ENCODE assay signal across 18 cellular contexts in the genomic region with DNA sequence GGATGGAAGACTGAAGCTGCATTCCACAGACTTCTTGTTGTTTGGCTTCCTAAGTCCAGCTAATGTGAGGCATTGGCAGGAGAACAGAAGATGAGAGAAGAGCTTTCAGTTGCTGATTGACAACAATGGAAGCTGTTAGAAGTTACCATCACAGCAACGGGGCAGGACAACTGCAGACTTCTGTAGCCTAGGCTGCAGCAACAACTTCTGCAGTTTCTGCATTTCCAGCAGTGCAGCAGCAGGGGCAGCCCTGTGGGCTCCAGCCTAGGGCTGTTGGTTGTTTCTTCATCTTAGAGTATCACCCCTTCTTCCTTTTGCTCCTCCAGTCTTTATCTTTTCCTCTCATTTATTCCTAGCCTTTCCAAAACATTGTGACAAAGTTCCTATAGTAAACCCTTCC.
DNase-seq lines count a peak whose midpoint lies in the region; ATAC-seq and TF ChIP-seq lines count a peak whose summit lies in the region.
"Had no signal": no experiment of that assay in that cellular context is flagged by ENCODE, and none has a peak within 500 bp of the region (broad histone marks: within the 10 kb centered on the region; RNA-seq: fewer than 3 reads in every experiment).

No MANE protein-coding gene starts in this region.

- no peak for TF ChIP-seq CTCF in WTC11 (IDR thresholded peaks at IDR 0.05)

- DNase-seq in DMS53 treated with DMSO at 0.1 percent for 48 hours (lab: John Stamatoyannopoulos, UW; ENCODE audit: unreplicated experiment) (peak; percentile 0), DMS53 (lab: John Stamatoyannopoulos, UW) (no peak), WTC11 (ENCODE audit: low spot score) (no peak), inferior parietal cortex (ENCODE audit: extremely low spot score) (peak; percentile 3), pons (ENCODE audit: low spot score) (peak; percentile 11), left ventricle myocardium superior (no peak)
- no peak for DNase-seq in activated naive CD4-positive, alpha-beta T cell treated with anti-CD3 and anti-CD28 coated beads for 36 hours
- DNase-seq: C1 segment of cervical spinal cord, DMS153, KG1, NCI-H1105, NCI-H1694 treated with DMSO at 0.1 percent for 48 hours, NCI-H446, NCI-H748 treated with DMSO at 0.1 percent for 48 hours, Peyer's patch, Right ventricle myocardium superior had no signal

- CTCF ChIA-PET in WTC11 (lab: Charles Lee), result no interaction called here
- CTCF ChIA-PET in activated naive CD4-positive, alpha-beta T cell treated with anti-CD3 and anti-CD28 coated beads for 36 hours (lab: Charles Lee), result interaction anchor here (2.2 kb wide), 1 partner anchor 15 kb away, joined by 6 read pairs; no protein-coding TSS in a partner anchor

- H3K27me3 Mint-ChIP-seq in WTC11 (ENCODE audit: low read depth), result no peaks in the 10 kb centered on the region
- H3K27me3 Mint-ChIP-seq in activated naive CD4-positive, alpha-beta T cell treated with anti-CD3 and anti-CD28 coated beads for 36 hours (ENCODE audit: low read depth), result peaks cover 3% of the 10 kb centered on the region

- peak; percentile 70 for ATAC-seq in WTC11
- no peak for ATAC-seq in left ventricle myocardium superior
- no peak for ATAC-seq in HG02623 (IDR thresholded peaks at IDR 0.05; ENCODE audit: unreplicated experiment)
- ATAC-seq: GM12878 had no signal

- no peak overlapping the region for H3K4me3 Mint-ChIP-seq in WTC11
- no peak overlapping the region for H3K4me3 Mint-ChIP-seq in activated naive CD4-positive, alpha-beta T cell treated with anti-CD3 and anti-CD28 coated beads for 36 hours

- H3K36me3 Mint-ChIP-seq in WTC11, result no peaks in the 10 kb centered on the region
- no peaks in the 10 kb centered on the region for H3K36me3 Mint-ChIP-seq in activated naive CD4-positive, alpha-beta T cell treated with anti-CD3 and anti-CD28 coated beads for 36 hours (ENCODE audit: low read depth)

- POLR2A ChIA-PET in WTC11 (lab: Charles Lee), result no interaction called here

- no peak overlapping the region for H3K27ac Mint-ChIP-seq in WTC11
- H3K27ac Mint-ChIP-seq in activated naive CD4-positive, alpha-beta T cell treated with anti-CD3 and anti-CD28 coated beads for 36 hours, result no peak overlapping the region

- intact Hi-C loops in left ventricle myocardium superior (cut with micrococcal nuclease), result no loop called here
- intact Hi-C loops in activated naive CD4-positive, alpha-beta T cell treated with anti-CD3 and anti-CD28 coated beads for 36 hours (cut with micrococcal nuclease), result loop anchor here (5.0 kb wide), 1 partner anchor 204 kb away; no protein-coding TSS in a partner anchor

- no peaks in the 10 kb centered on the region for H3K4me1 Mint-ChIP-seq in WTC11
- H3K4me1 Mint-ChIP-seq in activated naive CD4-positive, alpha-beta T cell treated with anti-CD3 and anti-CD28 coated beads for 36 hours (ENCODE audit: low read depth), result no peaks in the 10 kb centered on the region

- H3K9me3 Mint-ChIP-seq in WTC11, result peaks cover 5% of the 10 kb centered on the region
- no peaks in the 10 kb centered on the region for H3K9me3 Mint-ChIP-seq in activated naive CD4-positive, alpha-beta T cell treated with anti-CD3 and anti-CD28 coated beads for 36 hours

TF ChIP-seq in WTC11, 78 proteins besides CTCF, POLR2A, EP300 and RAD21 (continues in another document):
- TF ChIP-seq MYBL2 (CRISPR knock-in tag; IDR thresholded peaks at IDR 0.05) (no peak), ZNF532 (CRISPR knock-in tag; IDR thresholded peaks at IDR 0.05; ENCODE audit: borderline replicate concordance) (no peak), PRRX2 (CRISPR knock-in tag; IDR thresholded peaks at IDR 0.05) (no peak), ZNF317 (CRISPR knock-in tag; IDR thresholded peaks at IDR 0.05; ENCODE audit: borderline replicate concordance, low read depth) (no peak), SMAD4 (CRISPR knock-in tag; IDR thresholded peaks at IDR 0.05) (no peak), GTF2I (CRISPR knock-in tag; conservative IDR thresholded peaks at IDR 0.05) (no peak), FOXK1 (CRISPR knock-in tag; IDR thresholded peaks at IDR 0.05) (no peak), USF2 (CRISPR knock-in tag; IDR thresholded peaks at IDR 0.05) (no peak), ATF2 (CRISPR knock-in tag; IDR thresholded peaks at IDR 0.05; ENCODE audit: borderline replicate concordance, low read depth) (no peak), JAZF1 (CRISPR knock-in tag; IDR thresholded peaks at IDR 0.05) (no peak), ZNF138 (CRISPR knock-in tag; conservative IDR thresholded peaks at IDR 0.05) (no peak), RORB (CRISPR knock-in tag; IDR thresholded peaks at IDR 0.05) (no peak)
- TF ChIP-seq, protein P1, sequence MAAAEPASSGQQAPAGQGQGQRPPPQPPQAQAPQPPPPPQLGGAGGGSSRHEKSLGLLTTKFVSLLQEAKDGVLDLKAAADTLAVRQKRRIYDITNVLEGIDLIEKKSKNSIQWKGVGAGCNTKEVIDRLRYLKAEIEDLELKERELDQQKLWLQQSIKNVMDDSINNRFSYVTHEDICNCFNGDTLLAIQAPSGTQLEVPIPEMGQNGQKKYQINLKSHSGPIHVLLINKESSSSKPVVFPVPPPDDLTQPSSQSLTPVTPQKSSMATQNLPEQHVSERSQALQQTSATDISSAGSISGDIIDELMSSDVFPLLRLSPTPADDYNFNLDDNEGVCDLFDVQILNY (CRISPR knock-in tag; IDR thresholded peaks at IDR 0.05), result no peak
- TF ChIP-seq, protein P2, sequence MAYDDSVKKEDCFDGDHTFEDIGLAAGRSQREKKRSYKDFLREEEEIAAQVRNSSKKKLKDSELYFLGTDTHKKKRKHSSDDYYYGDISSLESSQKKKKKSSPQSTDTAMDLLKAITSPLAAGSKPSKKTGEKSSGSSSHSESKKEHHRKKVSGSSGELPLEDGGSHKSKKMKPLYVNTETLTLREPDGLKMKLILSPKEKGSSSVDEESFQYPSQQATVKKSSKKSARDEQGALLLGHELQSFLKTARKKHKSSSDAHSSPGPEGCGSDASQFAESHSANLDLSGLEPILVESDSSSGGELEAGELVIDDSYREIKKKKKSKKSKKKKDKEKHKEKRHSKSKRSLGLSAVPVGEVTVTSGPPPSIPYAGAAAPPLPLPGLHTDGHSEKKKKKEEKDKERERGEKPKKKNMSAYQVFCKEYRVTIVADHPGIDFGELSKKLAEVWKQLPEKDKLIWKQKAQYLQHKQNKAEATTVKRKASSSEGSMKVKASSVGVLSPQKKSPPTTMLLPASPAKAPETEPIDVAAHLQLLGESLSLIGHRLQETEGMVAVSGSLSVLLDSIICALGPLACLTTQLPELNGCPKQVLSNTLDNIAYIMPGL (CRISPR knock-in tag; IDR thresholded peaks at IDR 0.05), result no peak

Comparison
In these comparisons a context has a peak if more than half of its experiments do, and no peak if none do; other contexts are left out.
1. DNase-seq: peak in DMS53 treated with DMSO at 0.1 percent for 48 hours (single experiment), inferior parietal cortex (single experiment) and pons (single experiment); none in DMS53 (single experiment), WTC11 (single experiment), left ventricle myocardium superior (single experiment) and activated naive CD4-positive, alpha-beta T cell treated with anti-CD3 and anti-CD28 coated beads for 36 hours (single experiment).